In genomic region chr11:65482306-65482850, GRCh38 we compare ENCODE assay signal across 18 cellular contexts. TPM values are rescaled to one million over a fixed set of nuclear protein-coding genes. Genes with fewer than 3 reads are reported as not detected.
DNase-seq lines count a peak whose midpoint lies in the region; TF ChIP-seq lines count a peak whose summit lies in the region.
"Had no signal": no experiment of that assay in that cellular context is flagged by ENCODE, and none has a peak within 500 bp of the region (broad histone marks: within the 10 kb centered on the region; RNA-seq: fewer than 3 reads in every experiment).

No MANE protein-coding gene starts in this region.

- peaks cover 4% of the 10 kb centered on the region for H3K36me3 Mint-ChIP-seq in MCF 10A (ENCODE audit: insufficient read depth, unreplicated experiment)
- no peaks in the 10 kb centered on the region for H3K36me3 Mint-ChIP-seq in neural progenitor cell
- no peaks in the 10 kb centered on the region for H3K36me3 Mint-ChIP-seq in type B pancreatic cell
- H3K36me3 Mint-ChIP-seq: IgD-negative memory B cell had no signal

- BruUV-seq in mammary epithelial cell (replicated peaks; lab: Mats Ljungman, UMichigan) (no TSS peak), MCF 10A (replicated peaks; lab: Mats Ljungman, UMichigan) (no TSS peak)

- CTCF ChIA-PET in mammary epithelial cell (lab: Charles Lee; ENCODE audit: low non-redundant PET), result no interaction called here
- CTCF ChIA-PET in MCF 10A (lab: Yijun Ruan, JAX), result interaction anchor here (0.6 to 0.7 kb wide), 2 partner anchors 14 to 190 kb away, joined by 3 read pairs; no protein-coding TSS in a partner anchor

- dilution Hi-C loops in mammary epithelial cell (cut with HindIII; ENCODE audit: low sequenced_read_pairs), result no loop called here

- 100% methylated on average over 2 of the region's 2 CpGs for WGBS in mammary epithelial cell (ENCODE audit: low coverage, missing lambda C conversion rate)

- no peak overlapping the region for H3K27ac Mint-ChIP-seq in MCF 10A (ENCODE audit: low read depth, unreplicated experiment)
- peak overlapping the region; percentile 92 for H3K27ac Mint-ChIP-seq in neural progenitor cell
- no peak overlapping the region for H3K27ac Mint-ChIP-seq in type B pancreatic cell
- H3K27ac Mint-ChIP-seq: activated CD4-positive, alpha-beta T cell treated with anti-CD3 and anti-CD28 coated beads, Interleukin-2, amount 10 ng/mL, durations not matched to agents 24 days and 14 days; IgD-negative memory B cell had no signal

- H3K4me1 ChIP-seq in mammary epithelial cell (ENCODE audit: insufficient read depth, low read length), result peaks cover 68% of the 10 kb centered on the region
- peaks cover 48% of the 10 kb centered on the region for H3K4me1 ChIP-seq in neural progenitor cell
- peaks cover 71% of the 10 kb centered on the region for H3K4me1 ChIP-seq in vagina

- POLR2A ChIA-PET in MCF 10A (lab: Yijun Ruan, JAX), result interaction anchor here (0.8 to 20.2 kb wide), 5 partner anchors 10 to 62 kb away, joined by 4 to 2284 read pairs (median 373); partner anchors contain the start of genes MALAT1 and NEAT1

- H3K27me3 ChIP-seq in mammary epithelial cell (ENCODE audit: insufficient read depth, low read length), result no peaks in the 10 kb centered on the region
- no peaks in the 10 kb centered on the region for H3K27me3 ChIP-seq in neural progenitor cell
- H3K27me3 ChIP-seq in vagina, result no peaks in the 10 kb centered on the region
- H3K27me3 ChIP-seq: foreskin keratinocyte had no signal

- no peak overlapping the region for H3K4me3 ChIP-seq in mammary epithelial cell (replicated peaks in 1 of 3; ENCODE audit: insufficient read depth in 1 of 3, low read depth in 2 of 3, low read length in 3 of 3)
- no peak overlapping the region for H3K4me3 ChIP-seq in coronary artery
- H3K4me3 ChIP-seq in neural progenitor cell, result no peak overlapping the region
- H3K4me3 ChIP-seq in vagina, result no peak overlapping the region

- H3F3A ChIP-seq in neural progenitor cell (ENCODE audit: low read depth), result peaks cover 53% of the 10 kb centered on the region

- no peak for TF ChIP-seq POLR2A in vagina (IDR thresholded peaks at IDR 0.05)

- H4K20me1 ChIP-seq in mammary epithelial cell (ENCODE audit: insufficient read depth, low read length), result no peaks in the 10 kb centered on the region
- H4K20me1 ChIP-seq in neural progenitor cell (ENCODE audit: low read depth), result no peaks in the 10 kb centered on the region

- H3K27ac ChIP-seq in mammary epithelial cell (ENCODE audit: insufficient read depth, low read depth, low read length) (peak overlapping the region; percentile 82), coronary artery (peak overlapping the region; percentile 10 to 99), neural progenitor cell (no peak overlapping the region), vagina (peak overlapping the region; percentile 100)
- H3K27ac ChIP-seq: foreskin keratinocyte had no signal

- H3K27me3 Mint-ChIP-seq in MCF 10A (ENCODE audit: insufficient read depth, unreplicated experiment) (no peaks in the 10 kb centered on the region), neural progenitor cell (ENCODE audit: insufficient read depth, low read depth) (peaks cover 5% of the 10 kb centered on the region), type B pancreatic cell (no peaks in the 10 kb centered on the region)
- H3K27me3 Mint-ChIP-seq: activated CD4-positive, alpha-beta T cell treated with anti-CD3 and anti-CD28 coated beads, Interleukin-2, amount 10 ng/mL, durations not matched to agents 24 days and 14 days; IgD-negative memory B cell; progenitor cell of endocrine pancreas had no signal

- TF ChIP-seq CTCF in mammary epithelial cell (conservative IDR thresholded peaks at IDR 0.05 in 1 of 2, IDR thresholded peaks at IDR 0.05 in 1 of 2; ENCODE audit: extremely low read depth in 1 of 2, insufficient read depth in 1 of 2, low read depth in 1 of 2, low read length in 2 of 2) (no peak), MCF 10A (IDR thresholded peaks at IDR 0.05; ENCODE audit: unreplicated experiment) (no peak), coronary artery (IDR thresholded peaks at IDR 0.05) (no peak), neural progenitor cell (IDR thresholded peaks at IDR 0.05) (no peak), vagina (IDR thresholded peaks at IDR 0.05) (no peak), type B pancreatic cell (conservative IDR thresholded peaks at IDR 0.05) (no peak)

- H3K9me3 ChIP-seq in mammary epithelial cell (replicated peaks; ENCODE audit: insufficient read depth, low read length) (no peaks in the 10 kb centered on the region), neural progenitor cell (ENCODE audit: low read depth) (no peaks in the 10 kb centered on the region), vagina (no peaks in the 10 kb centered on the region)

- H3K4me2 ChIP-seq in mammary epithelial cell (ENCODE audit: insufficient read depth, low read depth, low read length) (no peak overlapping the region), neural progenitor cell (no peak overlapping the region)

- H3K36me3 ChIP-seq in mammary epithelial cell (ENCODE audit: insufficient read depth, low read length) (no peaks in the 10 kb centered on the region), neural progenitor cell (no peaks in the 10 kb centered on the region), vagina (no peaks in the 10 kb centered on the region)

- intact Hi-C loops in mammary epithelial cell (cut with micrococcal nuclease), result no loop called here
- intact Hi-C loops in MCF 10A (cut with micrococcal nuclease), result no loop called here
- intact Hi-C loops in vagina (cut with DNase I), result no loop called here

- H3K9ac ChIP-seq in mammary epithelial cell (ENCODE audit: insufficient read depth, low read length) (no peak overlapping the region), neural progenitor cell (no peak overlapping the region)

- in situ Hi-C loops in mammary epithelial cell (cut with MboI; ENCODE audit: low sequenced_read_pairs in 2 of 2), result no loop called here

- H3K79me2 ChIP-seq in mammary epithelial cell (ENCODE audit: insufficient read depth, low read length) (peaks cover 23% of the 10 kb centered on the region), neural progenitor cell (ENCODE audit: low read depth) (peaks cover 65% of the 10 kb centered on the region)

- H2AFZ ChIP-seq in mammary epithelial cell (ENCODE audit: low read depth, low read length), result no peak overlapping the region
- H2AFZ ChIP-seq in neural progenitor cell (replicated peaks), result no peak overlapping the region

- peaks cover 22% of the 10 kb centered on the region for H3K4me1 Mint-ChIP-seq in MCF 10A (ENCODE audit: insufficient read depth, unreplicated experiment)
- H3K4me1 Mint-ChIP-seq in neural progenitor cell, result peaks cover 60% of the 10 kb centered on the region
- peaks cover 28% of the 10 kb centered on the region for H3K4me1 Mint-ChIP-seq in type B pancreatic cell (ENCODE audit: unreplicated experiment)

- H3K9me3 Mint-ChIP-seq in MCF 10A (ENCODE audit: unreplicated experiment) (no peaks in the 10 kb centered on the region), neural progenitor cell (no peaks in the 10 kb centered on the region), type B pancreatic cell (no peaks in the 10 kb centered on the region)
- H3K9me3 Mint-ChIP-seq: activated CD4-positive, alpha-beta T cell treated with anti-CD3 and anti-CD28 coated beads, Interleukin-2, amount 10 ng/mL, durations not matched to agents 24 days and 14 days; IgD-negative memory B cell had no signal

- DNase-seq in mammary epithelial cell (no peak), MCF 10A (ENCODE audit: unreplicated experiment) (no peak), coronary artery (ENCODE audit: low spot score) (no peak), neural progenitor cell (ENCODE audit: low spot score) (no peak), vagina (ENCODE audit: extremely low spot score in 2 of 2) (no peak), activated gamma-delta T cell treated with Interleukin-2 at 50 U/mL for 16 hours (no peak), type B pancreatic cell (ENCODE audit: extremely low spot score, unreplicated experiment) (no peak)
- DNase-seq in activated CD4-positive, alpha-beta T cell treated with anti-CD3 and anti-CD28 coated beads for 48 hours, result no peak
- DNase-seq: activated CD4-positive, alpha-beta T cell treated with anti-CD3 and anti-CD28 coated beads, Interleukin-2, amount 10 ng/mL, durations not matched to agents 24 days and 14 days; activated T-cell treated with anti-CD3 and anti-CD28 coated beads, Interleukin-2, amount 50 U/mL, for 48 hours; effector CD8-positive, alpha-beta T cell; NCI-H1417; NCI-H526 treated with DMSO at 0.1 percent for 48 hours; stimulated activated CD4-positive, alpha-beta T cell treated with anti-CD3 and anti-CD28 coated beads, Interleukin-2, amount 100 ng/mL, for 48 hours; T-helper 9 cell had no signal

- H3K4me3 Mint-ChIP-seq in MCF 10A (ENCODE audit: unreplicated experiment) (no peak overlapping the region), neural progenitor cell (peak overlapping the region; percentile 41), type B pancreatic cell (no peak overlapping the region)
- H3K4me3 Mint-ChIP-seq: activated CD4-positive, alpha-beta T cell treated with anti-CD3 and anti-CD28 coated beads, Interleukin-2, amount 10 ng/mL, durations not matched to agents 24 days and 14 days; IgD-negative memory B cell had no signal

RNA-seq across cellular contexts. Expression of gene MALAT1, which starts 16.5 kb away (rescaled TPM):
- total RNA-seq in mammary epithelial cell (over 10,000 TPM in 1 of 2 donors, 1,000 to 10,000 TPM in 1; 9,320 to 20,636 TPM), MCF 10A (2022) (10,851 and 12,068 TPM in 2 replicates), neural progenitor cell (ENCODE audit: low replicate concordance) (5,397 and 9,030 TPM in 2 replicates), vagina (16,459 TPM), type B pancreatic cell (ENCODE audit: low replicate concordance) (4,133 and 6,276 TPM in 2 replicates)
- polyA plus RNA-seq in mammary epithelial cell, result 211 TPM
- 7,117 TPM for polyA minus RNA-seq in mammary epithelial cell

RNA-seq across cellular contexts. Expression of gene SCYL1, which starts 42.5 kb away (rescaled TPM):
- total RNA-seq in mammary epithelial cell (10 to 100 TPM; 66.0 to 75.0 TPM), MCF 10A (2022) (70.9 and 75.5 TPM in 2 replicates), neural progenitor cell (ENCODE audit: low replicate concordance) (16.9 and 45.2 TPM in 2 replicates), vagina (77.3 TPM), type B pancreatic cell (ENCODE audit: low replicate concordance) (79.4 and 80.4 TPM in 2 replicates)
- polyA plus RNA-seq in mammary epithelial cell, result 64.8 TPM
- 45.1 TPM for polyA minus RNA-seq in mammary epithelial cell

RNA-seq across cellular contexts. Expression of gene NEAT1, which starts 59.8 kb away (rescaled TPM):
- 100 to 1,000 TPM; 364 to 775 TPM for total RNA-seq in mammary epithelial cell
- 20.1 TPM for polyA plus RNA-seq in mammary epithelial cell
- 98.8 TPM for polyA minus RNA-seq in mammary epithelial cell
- total RNA-seq in MCF 10A (2022), result 1,026 and 1,292 TPM in 2 replicates
- 2.8 and 4.0 TPM in 2 replicates for total RNA-seq in neural progenitor cell (ENCODE audit: low replicate concordance)
- total RNA-seq in vagina, result 857 TPM
- total RNA-seq in type B pancreatic cell (ENCODE audit: low replicate concordance), result 229 and 395 TPM in 2 replicates

Comparison
In these comparisons a context has a peak if more than half of its experiments do, and no peak if none do; other contexts are left out.
1. RNA of gene NEAT1, which starts 59.8 kb away (total RNA-seq): 1,026 to 1,292 TPM in MCF 10A, 857 TPM in vagina (single experiment), 364 to 775 TPM in mammary epithelial cell and 229 to 395 TPM in type B pancreatic cell; 2.8 to 4.0 TPM in neural progenitor cell; every median in the first group is over 10 times any median in the second.